Comparison of ENCODE assay signal across 13 cellular contexts in genomic region chr1:204723131-204723787, GRCh38. TPM values are rescaled to one million over a fixed set of nuclear protein-coding genes. Genes with fewer than 3 reads are reported as not detected.
A peak's percentile ranks its signal among the peaks of the same experiment; 100 is the strongest.
DNase-seq lines count a peak whose midpoint lies in the region; ATAC-seq, FAIRE-seq and TF ChIP-seq lines count a peak whose summit lies in the region.
"Had no signal": no experiment of that assay in that cellular context is flagged by ENCODE, and none has a peak within 500 bp of the region (broad histone marks: within the 10 kb centered on the region; RNA-seq: fewer than 3 reads in every experiment).

No MANE protein-coding gene starts in this region.

- H3K4me3 ChIP-seq in astrocyte (ENCODE audit: insufficient read depth, low read depth, low read length) (no peak overlapping the region), upper lobe of left lung (no peak overlapping the region)

- no peaks in the 10 kb centered on the region for H3K36me3 Mint-ChIP-seq in astrocyte (ENCODE audit: low read depth, unreplicated experiment)
- H3K36me3 Mint-ChIP-seq in natural killer cell treated with Interleukin-12 subunit alpha and Interleukin-12 subunit beta and Interleukin-15 and Interleukin-18, amount 100 ng/mL, for 72 hours: no peaks in the 10 kb centered on the region

- no peak overlapping the region for H3K4me2 ChIP-seq in astrocyte (ENCODE audit: low read length)
- H3K4me2 ChIP-seq: KMS-11 had no signal

- H4K20me1 ChIP-seq in astrocyte (ENCODE audit: insufficient read depth, low read length): no peaks in the 10 kb centered on the region

- no peak for TF ChIP-seq POLR2A in upper lobe of left lung (IDR thresholded peaks at IDR 0.05)

- H3K4me3 Mint-ChIP-seq in astrocyte (ENCODE audit: unreplicated experiment): no peak overlapping the region
- peak overlapping the region; percentile 15 for H3K4me3 Mint-ChIP-seq in natural killer cell treated with Interleukin-12 subunit alpha and Interleukin-12 subunit beta and Interleukin-15 and Interleukin-18, amount 100 ng/mL, for 72 hours
- H3K4me3 Mint-ChIP-seq: dendritic cell treated with granulocyte-macrophage colony-stimulating factor and Interleukin-4, amounts not matched to agents 40 ng/mL and 50 ng/mL, for 4 days had no signal

- H3K27ac Mint-ChIP-seq in astrocyte (ENCODE audit: unreplicated experiment): no peak overlapping the region
- no peak overlapping the region for H3K27ac Mint-ChIP-seq in natural killer cell treated with Interleukin-12 subunit alpha and Interleukin-12 subunit beta and Interleukin-15 and Interleukin-18, amount 100 ng/mL, for 72 hours
- H3K27ac Mint-ChIP-seq: dendritic cell treated with granulocyte-macrophage colony-stimulating factor and Interleukin-4, amounts not matched to agents 40 ng/mL and 50 ng/mL, for 4 days had no signal

- ATAC-seq in natural killer cell treated with Interleukin-12 subunit alpha and Interleukin-12 subunit beta and Interleukin-15 and Interleukin-18, amount 100 ng/mL, for 72 hours: peak; percentile 89 to 91
- ATAC-seq in HG03354 (IDR thresholded peaks at IDR 0.05; ENCODE audit: poor library complexity, severe bottlenecking, unreplicated experiment): no peak
- ATAC-seq in upper lobe of left lung (ENCODE audit: low FRiP score in 2 of 2): no peak

- peaks cover 14% of the 10 kb centered on the region for H3K4me1 Mint-ChIP-seq in astrocyte (ENCODE audit: low read depth, unreplicated experiment)
- H3K4me1 Mint-ChIP-seq in natural killer cell treated with Interleukin-12 subunit alpha and Interleukin-12 subunit beta and Interleukin-15 and Interleukin-18, amount 100 ng/mL, for 72 hours (ENCODE audit: low read depth in 2 of 2): peaks cover 10 to 12% of the 10 kb centered on the region in 2 donors

- no peaks in the 10 kb centered on the region for H3K27me3 Mint-ChIP-seq in astrocyte (ENCODE audit: low read depth, unreplicated experiment)
- H3K27me3 Mint-ChIP-seq in natural killer cell treated with Interleukin-12 subunit alpha and Interleukin-12 subunit beta and Interleukin-15 and Interleukin-18, amount 100 ng/mL, for 72 hours: peaks cover 4 to 16% of the 10 kb centered on the region in 2 donors

- H2AFZ ChIP-seq in astrocyte (ENCODE audit: low read depth, low read length): no peak overlapping the region

- 60 to 71% methylated on average over 4 to 8 of the region's 8 CpGs for WGBS in upper lobe of left lung, 2 donors

- H3K79me2 ChIP-seq in astrocyte (ENCODE audit: insufficient read depth, low read length): no peaks in the 10 kb centered on the region

- H3K27me3 ChIP-seq in astrocyte (ENCODE audit: insufficient read depth, low read length) (no peaks in the 10 kb centered on the region), upper lobe of left lung (no peaks in the 10 kb centered on the region)

- H3K27ac ChIP-seq in astrocyte (ENCODE audit: low read depth, low read length): no peak overlapping the region
- no peak overlapping the region for H3K27ac ChIP-seq in upper lobe of left lung
- H3K27ac ChIP-seq: KMS-11 had no signal

- DNase-seq in NCI-H1417 (lab: John Stamatoyannopoulos, UW): peak; percentile 21 to 64 (median 36)
- no peak for DNase-seq in NCI-H1417 treated with DMSO at 0.1 percent for 48 hours (lab: John Stamatoyannopoulos, UW)
- peak; percentile 92 for DNase-seq in NCI-H1105 (lab: John Stamatoyannopoulos, UW)
- DNase-seq in astrocyte (ENCODE audit: low read depth): peak; percentile 12
- no peak for DNase-seq in natural killer cell treated with Interleukin-12 subunit alpha and Interleukin-12 subunit beta and Interleukin-15 and Interleukin-18, amount 100 ng/mL, for 72 hours (ENCODE audit: low spot score)
- no peak for DNase-seq in A172 (ENCODE audit: low spot score)
- no peak for DNase-seq in upper lobe of left lung
- DNase-seq: foreskin melanocyte had no signal

- H3K9me3 ChIP-seq in astrocyte (ENCODE audit: insufficient read depth, low read depth, low read length) (no peaks in the 10 kb centered on the region), upper lobe of left lung (no peaks in the 10 kb centered on the region)

- no peak overlapping the region for H3K9ac ChIP-seq in astrocyte (ENCODE audit: low read length)
- H3K9ac ChIP-seq: KMS-11 had no signal

- H3K4me1 ChIP-seq in astrocyte (ENCODE audit: insufficient read depth, low read length) (no peaks in the 10 kb centered on the region), upper lobe of left lung (no peaks in the 10 kb centered on the region)

- no peak for TF ChIP-seq EP300 in upper lobe of left lung (IDR thresholded peaks at IDR 0.05)

- no peaks in the 10 kb centered on the region for H3K36me3 ChIP-seq in astrocyte (ENCODE audit: insufficient read depth, low read length)
- no peaks in the 10 kb centered on the region for H3K36me3 ChIP-seq in upper lobe of left lung

- no peak for FAIRE-seq in astrocyte (lab: Jason Lieb, UNC)
- FAIRE-seq: A204.1, RCC 7860 had no signal

- H3K9me3 Mint-ChIP-seq in astrocyte (ENCODE audit: unreplicated experiment): no peaks in the 10 kb centered on the region
- no peaks in the 10 kb centered on the region for H3K9me3 Mint-ChIP-seq in natural killer cell treated with Interleukin-12 subunit alpha and Interleukin-12 subunit beta and Interleukin-15 and Interleukin-18, amount 100 ng/mL, for 72 hours
- H3K9me3 Mint-ChIP-seq: dendritic cell treated with granulocyte-macrophage colony-stimulating factor and Interleukin-4, amounts not matched to agents 40 ng/mL and 50 ng/mL, for 4 days had no signal

- TF ChIP-seq CTCF in astrocyte (IDR thresholded peaks at IDR 0.05; ENCODE audit: insufficient read depth, low read depth, low read length) (no peak), upper lobe of left lung (IDR thresholded peaks at IDR 0.05) (no peak)

RNA-seq across cellular contexts. Expression of gene LRRN2, which starts 37.7 kb away (rescaled TPM):
- total RNA-seq in astrocyte (4.9 and 5.9 TPM in 2 replicates), upper lobe of left lung (1 to 10 TPM in 4 of 6 donors, under 1 TPM in 1, not detected in 1; 0.61 to 4.2 (median 2.6) TPM)
- not detected for total RNA-seq in natural killer cell treated with Interleukin-12 subunit alpha and Interleukin-12 subunit beta and Interleukin-15 and Interleukin-18, amount 100 ng/mL, for 72 hours
- total RNA-seq in A172 (2014; rRNA removed; shearing (Covaris generic)): 2.3 and 2.4 TPM in 2 replicates

Comparison
In these comparisons a context has a peak if more than half of its experiments do, and no peak if none do; other contexts are left out.
1. DNase-seq: peak in NCI-H1417 (3 of 3), NCI-H1105 (single experiment) and astrocyte (single experiment); none in NCI-H1417 treated with DMSO at 0.1 percent for 48 hours (single experiment), natural killer cell treated with Interleukin-12 subunit alpha and Interleukin-12 subunit beta and Interleukin-15 and Interleukin-18, amount 100 ng/mL, for 72 hours (single experiment), A172 (single experiment) and upper lobe of left lung (0 of 2).
2. ATAC-seq: peak in natural killer cell treated with Interleukin-12 subunit alpha and Interleukin-12 subunit beta and Interleukin-15 and Interleukin-18, amount 100 ng/mL, for 72 hours (2 of 2); none in HG03354 (single experiment) and upper lobe of left lung (0 of 2).